In genomic region chr11:118370774-118371173, GRCh38 we compare ENCODE assay signal across 31 cellular contexts. TPM values are rescaled to one million over a fixed set of nuclear protein-coding genes. Genes with fewer than 3 reads are reported as not detected.
"Had no signal": no experiment of that assay in that cellular context is flagged by ENCODE, and none has a peak within 500 bp of the region (broad histone marks: within the 10 kb centered on the region; RNA-seq: fewer than 3 reads in every experiment).

No MANE protein-coding gene starts in this region.

- ATAC-seq: activated CD4-positive, CD25-positive, alpha-beta regulatory T cell treated with anti-CD3 and anti-CD28 coated beads, Interleukin-2, amount 50 U/mL, for 24 hours; activated T-cell treated with anti-CD3 and anti-CD28 coated beads, Interleukin-2, amount 50 U/mL, for 4 hours; left ventricle myocardium superior; natural killer cell; stimulated activated naive B cell treated with anti-CD40 and anti-IgM and Interleukin-4, amounts not matched to agents 10 μg/mL and 1 μg/mL and 100 μg/mL, for 72 hours had no signal

- H3K4me1 ChIP-seq: breast epithelium, sigmoid colon, testis, uterus had no signal

- H3K27me3 Mint-ChIP-seq: activated CD4-positive, alpha-beta T cell treated with anti-CD3 and anti-CD28 coated beads, Interleukin-2, amount 10 ng/mL, durations not matched to agents 7 days and 5 days; activated naive CD8-positive, alpha-beta T cell treated with anti-CD3 and anti-CD28 coated beads, Interleukin-2, amount 10 ng/mL, durations not matched to agents 7 days and 5 days; central memory CD8-positive, alpha-beta T cell; stimulated activated naive B cell treated with anti-CD40 and anti-IgM and Interleukin-4, amounts not matched to agents 10 μg/mL and 1 μg/mL and 100 μg/mL, for 72 hours had no signal

- H3K36me3 ChIP-seq: uterus had no signal

- H3K27me3 ChIP-seq: breast epithelium, esophagus muscularis mucosa, sigmoid colon, testis, uterus had no signal

- H3K4me3 ChIP-seq: breast epithelium, esophagus muscularis mucosa, sigmoid colon, smooth muscle cell, testis, uterus had no signal

- H3K27ac ChIP-seq: breast epithelium, esophagus muscularis mucosa, sigmoid colon, testis, uterus had no signal

- H3K27ac Mint-ChIP-seq: activated CD4-positive, alpha-beta T cell treated with anti-CD3 and anti-CD28 coated beads, Interleukin-2, amount 10 ng/mL, durations not matched to agents 7 days and 5 days; activated naive CD4-positive, alpha-beta T cell treated with anti-CD3 and anti-CD28 coated beads for 36 hours; activated naive CD8-positive, alpha-beta T cell treated with anti-CD3 and anti-CD28 coated beads, Interleukin-2, amount 10 ng/mL, durations not matched to agents 7 days and 5 days; activated T-helper 2 cell treated with anti-CD3 and anti-CD28 coated beads, Interferon-gamma antibody, Interleukin-2, Interleukin-4, amounts not matched to agents 10 μg/mL and 5 μg/mL and 100 μg/mL, durations not matched to agents 14 hours and 24 hours and 36 hours; mesothelial cell of epicardium; natural killer cell; stimulated activated naive B cell treated with anti-CD40 and anti-IgM and Interleukin-4, amounts not matched to agents 10 μg/mL and 1 μg/mL and 100 μg/mL, for 72 hours had no signal

- H3K4me3 Mint-ChIP-seq: activated CD4-positive, alpha-beta T cell treated with anti-CD3 and anti-CD28 coated beads, Interleukin-2, amount 10 ng/mL, durations not matched to agents 7 days and 5 days; activated naive CD4-positive, alpha-beta T cell treated with anti-CD3 and anti-CD28 coated beads for 36 hours; activated naive CD8-positive, alpha-beta T cell treated with anti-CD3 and anti-CD28 coated beads, Interleukin-2, amount 10 ng/mL, durations not matched to agents 7 days and 5 days; activated T-cell treated with anti-CD3 and anti-CD28 coated beads, Interleukin-2, amount 50 U/mL, for 4 hours; central memory CD8-positive, alpha-beta T cell; mesothelial cell of epicardium; natural killer cell; stimulated activated naive B cell treated with anti-CD40 and anti-IgM and Interleukin-4, amounts not matched to agents 10 μg/mL and 1 μg/mL and 100 μg/mL, for 72 hours had no signal

- H3K9me3 ChIP-seq: breast epithelium, esophagus muscularis mucosa, sigmoid colon, testis, uterus had no signal

- H3K9me3 Mint-ChIP-seq: activated CD4-positive, alpha-beta T cell treated with anti-CD3 and anti-CD28 coated beads, Interleukin-2, amount 10 ng/mL, durations not matched to agents 7 days and 5 days; activated naive CD4-positive, alpha-beta T cell treated with anti-CD3 and anti-CD28 coated beads for 36 hours; activated naive CD8-positive, alpha-beta T cell treated with anti-CD3 and anti-CD28 coated beads, Interleukin-2, amount 10 ng/mL, durations not matched to agents 7 days and 5 days; activated T-cell treated with anti-CD3 and anti-CD28 coated beads, Interleukin-2, amount 50 U/mL, for 4 hours; activated T-helper 2 cell treated with anti-CD3 and anti-CD28 coated beads, Interferon-gamma antibody, Interleukin-2, Interleukin-4, amounts not matched to agents 10 μg/mL and 5 μg/mL and 100 μg/mL, durations not matched to agents 14 hours and 24 hours and 36 hours; central memory CD8-positive, alpha-beta T cell; mesothelial cell of epicardium; natural killer cell; stimulated activated naive B cell treated with anti-CD40 and anti-IgM and Interleukin-4, amounts not matched to agents 10 μg/mL and 1 μg/mL and 100 μg/mL, for 72 hours had no signal

- H3K4me1 Mint-ChIP-seq: activated naive CD8-positive, alpha-beta T cell treated with anti-CD3 and anti-CD28 coated beads, Interleukin-2, amount 10 ng/mL, durations not matched to agents 7 days and 5 days; central memory CD8-positive, alpha-beta T cell; mesothelial cell of epicardium; natural killer cell; stimulated activated naive B cell treated with anti-CD40 and anti-IgM and Interleukin-4, amounts not matched to agents 10 μg/mL and 1 μg/mL and 100 μg/mL, for 72 hours had no signal

- DNase-seq: activated CD4-positive, alpha-beta T cell treated with anti-CD3 and anti-CD28 coated beads, Interleukin-2, amount 10 ng/mL, durations not matched to agents 7 days and 5 days; activated CD8-positive, alpha-beta memory T cell treated with anti-CD3 and anti-CD28 coated beads for 24 hours; activated CD8-positive, alpha-beta memory T cell treated with anti-CD3 and anti-CD28 coated beads, Interleukin-2, amount 50 U/mL, for 48 hours; activated naive CD4-positive, alpha-beta T cell treated with anti-CD3 and anti-CD28 coated beads for 36 hours; activated naive CD8-positive, alpha-beta T cell treated with anti-CD3 and anti-CD28 coated beads, Interleukin-2, amount 10 ng/mL, durations not matched to agents 7 days and 5 days; activated T-cell treated with anti-CD3 and anti-CD28 coated beads, Interleukin-2, amount 50 U/mL, for 4 hours; amniotic stem cell; effector memory CD4-positive, alpha-beta T cell; hippocampal formation; left ventricle myocardium superior; mammary epithelial cell; natural killer cell; retina; sigmoid colon; stimulated activated CD4-positive, alpha-beta T cell treated with anti-CD3 and anti-CD28 coated beads, Interleukin-15, amount 100 ng/mL, for 24 hours; stimulated activated CD8-positive, alpha-beta memory T cell treated with anti-CD3 and anti-CD28 coated beads, Interleukin-4, amount 100 ng/mL, for 48 hours; stimulated activated naive B cell treated with anti-CD40 and anti-IgM and Interleukin-4, amounts not matched to agents 10 μg/mL and 1 μg/mL and 100 μg/mL, for 72 hours; testis; trophoblast cell; uterus had no signal

- H3K4me2 ChIP-seq: smooth muscle cell had no signal

RNA-seq across cellular contexts. Expression of gene CD3G, which starts 26.6 kb away (rescaled TPM):
- total RNA-seq: dermis microvascular lymphatic vessel endothelial cell, endothelial cell of umbilical vein, frontal cortex, mammary epithelial cell, mesothelial cell of epicardium, osteoblast, smooth muscle cell had no signal
- polyA plus RNA-seq: endothelial cell of umbilical vein, mammary epithelial cell, smooth muscle cell had no signal

RNA-seq across cellular contexts. Expression of gene CD3D, which starts 28.3 kb away (rescaled TPM):
- total RNA-seq: dermis microvascular lymphatic vessel endothelial cell, endothelial cell of umbilical vein, frontal cortex, mammary epithelial cell, mesothelial cell of epicardium, osteoblast, smooth muscle cell had no signal
- polyA plus RNA-seq: endothelial cell of umbilical vein, mammary epithelial cell, smooth muscle cell had no signal
